Comparison of ENCODE assay signal across 8 cellular contexts in the genomic region with DNA sequence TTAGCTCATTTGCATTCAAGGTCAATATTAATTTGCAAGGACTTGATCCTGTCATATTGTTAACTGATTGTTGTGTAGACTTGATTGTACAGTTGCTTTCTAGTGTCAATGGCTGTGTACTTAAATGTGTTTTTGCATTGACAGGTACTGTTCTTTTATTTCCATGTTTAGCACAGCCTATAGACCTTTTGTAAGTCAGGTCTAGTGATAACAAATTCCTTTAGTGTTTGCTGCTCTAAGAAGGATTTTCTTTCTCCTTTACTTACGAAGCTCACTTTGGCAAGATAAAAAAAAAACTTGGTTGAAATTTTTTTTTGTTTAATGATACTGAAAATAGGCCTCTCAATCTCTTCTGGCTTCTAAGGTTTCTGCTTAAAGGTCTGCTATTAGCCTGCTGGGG.
"Had no signal": no experiment of that assay in that cellular context is flagged by ENCODE, and none has a peak within 500 bp of the region (broad histone marks: within the 10 kb centered on the region; RNA-seq: fewer than 3 reads in every experiment).

No MANE protein-coding gene starts in this region.

- ATAC-seq: GM12878 had no signal

- DNase-seq: GDM1, GF-D8 had no signal

- H3K4me3 ChIP-seq: GM12878 had no signal

- FAIRE-seq: G401.6, GM12878, GM12891, GM12892, GM18507, GM19239 had no signal
